In the genomic region with DNA sequence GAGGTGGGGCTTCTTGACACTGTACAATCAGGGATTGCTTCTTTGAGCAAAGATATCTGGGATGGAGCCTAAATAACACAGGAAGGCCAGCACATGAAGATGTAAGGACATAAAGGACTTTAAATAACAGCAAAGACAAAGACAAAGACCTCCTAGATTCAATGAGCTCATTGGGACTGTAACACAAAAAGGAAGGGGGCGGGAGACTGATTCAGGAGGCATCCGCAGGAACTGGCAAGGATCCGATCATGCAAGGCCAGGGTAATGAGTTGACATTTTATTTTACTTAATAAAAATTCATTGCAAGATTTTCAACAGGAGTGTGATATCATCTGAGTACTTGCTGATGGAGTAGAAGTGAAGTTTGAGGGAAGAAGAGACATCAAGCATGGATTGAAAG, we compare ENCODE assay signal across 1 cellular context.
TF ChIP-seq lines count a peak whose summit lies in the region.

No MANE protein-coding gene starts in this region.

TF ChIP-seq in H1, 55 proteins besides CTCF, POLR2A, EP300 and RAD21:
- TF ChIP-seq HDAC2 (IDR thresholded peaks at IDR 0.05; ENCODE audit: borderline replicate concordance in 1 of 2, low read depth in 2 of 2, low read length in 2 of 2) (no peak), EGR1 (IDR thresholded peaks at IDR 0.05; ENCODE audit: borderline replicate concordance, low read depth, low read length) (no peak), KDM1A (IDR thresholded peaks at IDR 0.05; ENCODE audit: borderline replicate concordance, low read length) (no peak), JUN (IDR thresholded peaks at IDR 0.05; ENCODE audit: low read depth, low read length) (no peak), RNF2 (IDR thresholded peaks at IDR 0.05; ENCODE audit: borderline replicate concordance, low read depth, low read length, missing control alignments, poor library complexity, severe bottlenecking) (no peak), CHD2 (IDR thresholded peaks at IDR 0.05; ENCODE audit: low read length) (no peak), ZNF274 (IDR thresholded peaks at IDR 0.05; ENCODE audit: borderline replicate concordance, extremely low read depth, low read length) (no peak), TAF1 (IDR thresholded peaks at IDR 0.05; ENCODE audit: low read depth, low read length) (no peak), CTBP2 (IDR thresholded peaks at IDR 0.05; ENCODE audit: borderline replicate concordance, insufficient read depth, insufficient read length, low read length) (no peak), BCL11A (IDR thresholded peaks at IDR 0.05; ENCODE audit: low read depth in 2 of 2, low read length in 2 of 2) (no peak), POU5F1 (IDR thresholded peaks at IDR 0.05; ENCODE audit: low read depth, low read length) (no peak), HDAC6 (IDR thresholded peaks at IDR 0.05; ENCODE audit: low read depth, low read length) (no peak), RFX5 (IDR thresholded peaks at IDR 0.05; ENCODE audit: borderline replicate concordance, low read depth, low read length) (no peak)
- TF ChIP-seq, protein P1, sequence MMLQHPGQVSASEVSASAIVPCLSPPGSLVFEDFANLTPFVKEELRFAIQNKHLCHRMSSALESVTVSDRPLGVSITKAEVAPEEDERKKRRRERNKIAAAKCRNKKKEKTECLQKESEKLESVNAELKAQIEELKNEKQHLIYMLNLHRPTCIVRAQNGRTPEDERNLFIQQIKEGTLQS (IDR thresholded peaks at IDR 0.05; ENCODE audit: insufficient read depth, low read depth, low read length) = no peak
- TF ChIP-seq, protein P2, sequence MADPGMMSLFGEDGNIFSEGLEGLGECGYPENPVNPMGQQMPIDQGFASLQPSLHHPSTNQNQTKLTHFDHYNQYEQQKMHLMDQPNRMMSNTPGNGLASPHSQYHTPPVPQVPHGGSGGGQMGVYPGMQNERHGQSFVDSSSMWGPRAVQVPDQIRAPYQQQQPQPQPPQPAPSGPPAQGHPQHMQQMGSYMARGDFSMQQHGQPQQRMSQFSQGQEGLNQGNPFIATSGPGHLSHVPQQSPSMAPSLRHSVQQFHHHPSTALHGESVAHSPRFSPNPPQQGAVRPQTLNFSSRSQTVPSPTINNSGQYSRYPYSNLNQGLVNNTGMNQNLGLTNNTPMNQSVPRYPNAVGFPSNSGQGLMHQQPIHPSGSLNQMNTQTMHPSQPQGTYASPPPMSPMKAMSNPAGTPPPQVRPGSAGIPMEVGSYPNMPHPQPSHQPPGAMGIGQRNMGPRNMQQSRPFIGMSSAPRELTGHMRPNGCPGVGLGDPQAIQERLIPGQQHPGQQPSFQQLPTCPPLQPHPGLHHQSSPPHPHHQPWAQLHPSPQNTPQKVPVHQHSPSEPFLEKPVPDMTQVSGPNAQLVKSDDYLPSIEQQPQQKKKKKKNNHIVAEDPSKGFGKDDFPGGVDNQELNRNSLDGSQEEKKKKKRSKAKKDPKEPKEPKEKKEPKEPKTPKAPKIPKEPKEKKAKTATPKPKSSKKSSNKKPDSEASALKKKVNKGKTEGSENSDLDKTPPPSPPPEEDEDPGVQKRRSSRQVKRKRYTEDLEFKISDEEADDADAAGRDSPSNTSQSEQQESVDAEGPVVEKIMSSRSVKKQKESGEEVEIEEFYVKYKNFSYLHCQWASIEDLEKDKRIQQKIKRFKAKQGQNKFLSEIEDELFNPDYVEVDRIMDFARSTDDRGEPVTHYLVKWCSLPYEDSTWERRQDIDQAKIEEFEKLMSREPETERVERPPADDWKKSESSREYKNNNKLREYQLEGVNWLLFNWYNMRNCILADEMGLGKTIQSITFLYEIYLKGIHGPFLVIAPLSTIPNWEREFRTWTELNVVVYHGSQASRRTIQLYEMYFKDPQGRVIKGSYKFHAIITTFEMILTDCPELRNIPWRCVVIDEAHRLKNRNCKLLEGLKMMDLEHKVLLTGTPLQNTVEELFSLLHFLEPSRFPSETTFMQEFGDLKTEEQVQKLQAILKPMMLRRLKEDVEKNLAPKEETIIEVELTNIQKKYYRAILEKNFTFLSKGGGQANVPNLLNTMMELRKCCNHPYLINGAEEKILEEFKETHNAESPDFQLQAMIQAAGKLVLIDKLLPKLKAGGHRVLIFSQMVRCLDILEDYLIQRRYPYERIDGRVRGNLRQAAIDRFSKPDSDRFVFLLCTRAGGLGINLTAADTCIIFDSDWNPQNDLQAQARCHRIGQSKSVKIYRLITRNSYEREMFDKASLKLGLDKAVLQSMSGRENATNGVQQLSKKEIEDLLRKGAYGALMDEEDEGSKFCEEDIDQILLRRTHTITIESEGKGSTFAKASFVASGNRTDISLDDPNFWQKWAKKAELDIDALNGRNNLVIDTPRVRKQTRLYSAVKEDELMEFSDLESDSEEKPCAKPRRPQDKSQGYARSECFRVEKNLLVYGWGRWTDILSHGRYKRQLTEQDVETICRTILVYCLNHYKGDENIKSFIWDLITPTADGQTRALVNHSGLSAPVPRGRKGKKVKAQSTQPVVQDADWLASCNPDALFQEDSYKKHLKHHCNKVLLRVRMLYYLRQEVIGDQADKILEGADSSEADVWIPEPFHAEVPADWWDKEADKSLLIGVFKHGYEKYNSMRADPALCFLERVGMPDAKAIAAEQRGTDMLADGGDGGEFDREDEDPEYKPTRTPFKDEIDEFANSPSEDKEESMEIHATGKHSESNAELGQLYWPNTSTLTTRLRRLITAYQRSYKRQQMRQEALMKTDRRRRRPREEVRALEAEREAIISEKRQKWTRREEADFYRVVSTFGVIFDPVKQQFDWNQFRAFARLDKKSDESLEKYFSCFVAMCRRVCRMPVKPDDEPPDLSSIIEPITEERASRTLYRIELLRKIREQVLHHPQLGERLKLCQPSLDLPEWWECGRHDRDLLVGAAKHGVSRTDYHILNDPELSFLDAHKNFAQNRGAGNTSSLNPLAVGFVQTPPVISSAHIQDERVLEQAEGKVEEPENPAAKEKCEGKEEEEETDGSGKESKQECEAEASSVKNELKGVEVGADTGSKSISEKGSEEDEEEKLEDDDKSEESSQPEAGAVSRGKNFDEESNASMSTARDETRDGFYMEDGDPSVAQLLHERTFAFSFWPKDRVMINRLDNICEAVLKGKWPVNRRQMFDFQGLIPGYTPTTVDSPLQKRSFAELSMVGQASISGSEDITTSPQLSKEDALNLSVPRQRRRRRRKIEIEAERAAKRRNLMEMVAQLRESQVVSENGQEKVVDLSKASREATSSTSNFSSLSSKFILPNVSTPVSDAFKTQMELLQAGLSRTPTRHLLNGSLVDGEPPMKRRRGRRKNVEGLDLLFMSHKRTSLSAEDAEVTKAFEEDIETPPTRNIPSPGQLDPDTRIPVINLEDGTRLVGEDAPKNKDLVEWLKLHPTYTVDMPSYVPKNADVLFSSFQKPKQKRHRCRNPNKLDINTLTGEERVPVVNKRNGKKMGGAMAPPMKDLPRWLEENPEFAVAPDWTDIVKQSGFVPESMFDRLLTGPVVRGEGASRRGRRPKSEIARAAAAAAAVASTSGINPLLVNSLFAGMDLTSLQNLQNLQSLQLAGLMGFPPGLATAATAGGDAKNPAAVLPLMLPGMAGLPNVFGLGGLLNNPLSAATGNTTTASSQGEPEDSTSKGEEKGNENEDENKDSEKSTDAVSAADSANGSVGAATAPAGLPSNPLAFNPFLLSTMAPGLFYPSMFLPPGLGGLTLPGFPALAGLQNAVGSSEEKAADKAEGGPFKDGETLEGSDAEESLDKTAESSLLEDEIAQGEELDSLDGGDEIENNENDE (IDR thresholded peaks at IDR 0.05; ENCODE audit: insufficient replicate concordance, low read length) = no peak
